15 cellular contexts compared by ENCODE assay signal in the genomic region with DNA sequence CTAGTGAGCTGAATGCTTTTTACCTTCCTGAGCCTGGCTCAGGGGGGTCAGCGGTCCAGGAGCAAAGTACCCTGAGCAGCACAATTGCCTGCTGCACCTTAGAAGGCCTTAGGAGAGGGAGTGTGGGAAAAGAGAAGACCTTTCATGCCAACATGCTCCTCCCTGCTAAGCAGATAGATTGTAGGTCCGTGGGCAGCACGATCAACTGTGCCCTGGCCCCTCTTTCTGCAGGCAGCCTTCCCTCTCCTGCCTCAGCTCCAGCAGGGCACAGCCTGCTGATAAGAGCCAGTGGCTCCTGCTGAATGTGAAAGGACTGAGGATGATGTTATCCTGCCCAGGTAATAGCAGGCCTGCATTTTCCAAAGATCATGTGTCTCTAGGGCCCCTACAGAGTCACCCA. TPM values are rescaled to one million over a fixed set of nuclear protein-coding genes. Genes with fewer than 3 reads are reported as not detected.
DNase-seq lines count a peak whose midpoint lies in the region; ATAC-seq and TF ChIP-seq lines count a peak whose summit lies in the region.
"Had no signal": no experiment of that assay in that cellular context is flagged by ENCODE, and none has a peak within 500 bp of the region (broad histone marks: within the 10 kb centered on the region; RNA-seq: fewer than 3 reads in every experiment).

No MANE protein-coding gene starts in this region.

- no peak overlapping the region for H3K27ac Mint-ChIP-seq in chondrocyte (ENCODE audit: unreplicated experiment)
- no peak overlapping the region for H3K27ac Mint-ChIP-seq in neural crest cell (ENCODE audit: unreplicated experiment)
- no peak overlapping the region for H3K27ac Mint-ChIP-seq in activated CD4-positive, alpha-beta T cell treated with anti-CD3 and anti-CD28 coated beads, Interleukin-2, amount 10 ng/mL, durations not matched to agents 24 days and 14 days
- H3K27ac Mint-ChIP-seq in activated CD8-positive, alpha-beta T cell treated with anti-CD3 and anti-CD28 coated beads, Interleukin-2, amount 10 ng/mL, durations not matched to agents 7 days and 5 days: no peak overlapping the region
- H3K27ac Mint-ChIP-seq in stimulated activated memory B cell treated with anti-CD40 and anti-IgM and Interleukin-4, amounts not matched to agents 10 μg/mL and 1 μg/mL and 100 μg/mL, for 72 hours: no peak overlapping the region
- H3K27ac Mint-ChIP-seq: CD8-positive, alpha-beta T cell; IgD-negative memory B cell had no signal

- H2BK120ac ChIP-seq in IMR-90 (ENCODE audit: low read depth, low read length): peak overlapping the region; percentile 7; the same call in 1 of the 2 replicates

- dilution Hi-C loops in IMR-90 (cut with HindIII; ENCODE audit: low sequenced_read_pairs, unreplicated experiment): no loop called here

- H2BK20ac ChIP-seq in IMR-90 (ENCODE audit: low read depth, low read length): no peak overlapping the region

- peaks cover 22 to 80% of the 10 kb centered on the region in 2 experiments for H3K79me1 ChIP-seq in IMR-90 (ENCODE audit: low read depth in 1 of 2, low read length in 2 of 2)

- no peak for TF ChIP-seq POLR2A in IMR-90 (IDR thresholded peaks at IDR 0.05; ENCODE audit: low read depth, low read length)

- no peaks in the 10 kb centered on the region for H3K9me3 ChIP-seq in IMR-90 (ENCODE audit: control insufficient read depth, insufficient read depth, low read length)
- H3K9me3 ChIP-seq in thoracic aorta: no peaks in the 10 kb centered on the region
- H3K9me3 ChIP-seq: HAP-1 had no signal

- H3K36me3 Mint-ChIP-seq in chondrocyte (ENCODE audit: low read depth) (no peaks in the 10 kb centered on the region), neural crest cell (ENCODE audit: low read depth) (no peaks in the 10 kb centered on the region)
- H3K36me3 Mint-ChIP-seq in activated CD4-positive, alpha-beta T cell treated with anti-CD3 and anti-CD28 coated beads, Interleukin-2, amount 10 ng/mL, durations not matched to agents 24 days and 14 days (ENCODE audit: low read depth): no peaks in the 10 kb centered on the region
- no peaks in the 10 kb centered on the region for H3K36me3 Mint-ChIP-seq in activated CD8-positive, alpha-beta T cell treated with anti-CD3 and anti-CD28 coated beads, Interleukin-2, amount 10 ng/mL, durations not matched to agents 7 days and 5 days (ENCODE audit: low read depth)
- no peaks in the 10 kb centered on the region for H3K36me3 Mint-ChIP-seq in stimulated activated memory B cell treated with anti-CD40 and anti-IgM and Interleukin-4, amounts not matched to agents 10 μg/mL and 1 μg/mL and 100 μg/mL, for 72 hours
- H3K36me3 Mint-ChIP-seq: CD8-positive, alpha-beta T cell had no signal

- TF ChIP-seq CTCF in IMR-90 (conservative IDR thresholded peaks at IDR 0.05; ENCODE audit: low read depth, low read length) (no peak), chondrocyte (IDR thresholded peaks at IDR 0.05) (no peak), neural crest cell (conservative IDR thresholded peaks at IDR 0.05) (no peak), thoracic aorta (IDR thresholded peaks at IDR 0.05) (no peak)

- no peak overlapping the region for H3K4me2 ChIP-seq in IMR-90 (ENCODE audit: low read depth, low read length)

- in situ Hi-C loops in IMR-90 (cut with MboI; ENCODE audit: low sequenced_read_pairs): no loop called here

- no peak overlapping the region for H2BK15ac ChIP-seq in IMR-90 (ENCODE audit: low read depth, low read length)

- ATAC-seq in IMR-90 (ENCODE audit: low read depth) (no peak), thoracic aorta (ENCODE audit: insufficient number of reproducible peaks, low FRiP score, low read depth) (no peak)
- ATAC-seq in activated CD8-positive, alpha-beta T cell treated with anti-CD3 and anti-CD28 coated beads, Interleukin-2, amount 10 ng/mL, durations not matched to agents 7 days and 5 days: no peak
- no peak for ATAC-seq in stimulated activated memory B cell treated with anti-CD40 and anti-IgM and Interleukin-4, amounts not matched to agents 10 μg/mL and 1 μg/mL and 100 μg/mL, for 72 hours
- ATAC-seq: CD8-positive, alpha-beta T cell; PC-3 had no signal

- no CpG with 5 or more reads among the region's 3 CpGs for WGBS in IMR-90 (ENCODE audit: extremely low coverage in 2 of 2, insufficient read length in 1 of 2), 2 experiments

- 0 out of 2 replicates have a peak overlapping the region, but pooled peaks have one; percentile 12 for H3K23ac ChIP-seq in IMR-90 (ENCODE audit: low read depth, low read length)

- H3K4me3 ChIP-seq in IMR-90 (ENCODE audit: insufficient read depth, low read depth, low read length) (no peak overlapping the region), thoracic aorta (no peak overlapping the region)
- H3K4me3 ChIP-seq: HAP-1 had no signal

- H3K4me3 Mint-ChIP-seq in chondrocyte (ENCODE audit: unreplicated experiment) (no peak overlapping the region), neural crest cell (peak overlapping the region; percentile 74)
- no peak overlapping the region for H3K4me3 Mint-ChIP-seq in activated CD4-positive, alpha-beta T cell treated with anti-CD3 and anti-CD28 coated beads, Interleukin-2, amount 10 ng/mL, durations not matched to agents 24 days and 14 days
- no peak overlapping the region for H3K4me3 Mint-ChIP-seq in activated CD8-positive, alpha-beta T cell treated with anti-CD3 and anti-CD28 coated beads, Interleukin-2, amount 10 ng/mL, durations not matched to agents 7 days and 5 days
- no peak overlapping the region for H3K4me3 Mint-ChIP-seq in stimulated activated memory B cell treated with anti-CD40 and anti-IgM and Interleukin-4, amounts not matched to agents 10 μg/mL and 1 μg/mL and 100 μg/mL, for 72 hours
- H3K4me3 Mint-ChIP-seq: B cell; CD8-positive, alpha-beta T cell had no signal

- peaks cover 23% of the 10 kb centered on the region for H3K4me1 ChIP-seq in IMR-90 (ENCODE audit: control insufficient read depth, insufficient read depth, low read length)
- peaks cover 6 to 61% of the 10 kb centered on the region in 2 donors for H3K4me1 ChIP-seq in thoracic aorta (ENCODE audit: control insufficient read depth in 1 of 2, low read depth in 2 of 2)

- no peak overlapping the region for H4K8ac ChIP-seq in IMR-90 (ENCODE audit: low read depth in 2 of 2, low read length in 2 of 2)

- peak overlapping the region; percentile 25 for H2AK9ac ChIP-seq in IMR-90 (replicated peaks; ENCODE audit: low read depth, low read length, poor library complexity)

- H3K14ac ChIP-seq in IMR-90 (replicated peaks; ENCODE audit: low read depth, low read length): no peak overlapping the region

- no peak overlapping the region for H3K18ac ChIP-seq in IMR-90 (ENCODE audit: low read depth, low read length)

- no TSS peak for BruUV-seq in IMR-90 (replicated peaks; lab: Mats Ljungman, UMichigan)

- H3K9me3 Mint-ChIP-seq in chondrocyte (ENCODE audit: low read depth) (no peaks in the 10 kb centered on the region), neural crest cell (no peaks in the 10 kb centered on the region)
- H3K9me3 Mint-ChIP-seq in activated CD4-positive, alpha-beta T cell treated with anti-CD3 and anti-CD28 coated beads, Interleukin-2, amount 10 ng/mL, durations not matched to agents 24 days and 14 days: no peaks in the 10 kb centered on the region
- H3K9me3 Mint-ChIP-seq in activated CD8-positive, alpha-beta T cell treated with anti-CD3 and anti-CD28 coated beads, Interleukin-2, amount 10 ng/mL, durations not matched to agents 7 days and 5 days (ENCODE audit: insufficient read depth): no peaks in the 10 kb centered on the region
- no peaks in the 10 kb centered on the region for H3K9me3 Mint-ChIP-seq in stimulated activated memory B cell treated with anti-CD40 and anti-IgM and Interleukin-4, amounts not matched to agents 10 μg/mL and 1 μg/mL and 100 μg/mL, for 72 hours
- H3K9me3 Mint-ChIP-seq: CD8-positive, alpha-beta T cell had no signal

- TF ChIP-seq RAD21 in IMR-90 (IDR thresholded peaks at IDR 0.05; ENCODE audit: low read length): no peak

- H3K27me3 ChIP-seq in IMR-90 (ENCODE audit: control insufficient read depth, insufficient read depth, low read length): no peaks in the 10 kb centered on the region
- H3K27me3 ChIP-seq in thoracic aorta (replicated peaks; ENCODE audit: insufficient read depth): no peaks in the 10 kb centered on the region

- no peak overlapping the region for H3K56ac ChIP-seq in IMR-90 (ENCODE audit: extremely low read depth, insufficient read depth, low read length)

- POLR2A ChIA-PET in IMR-90 (lab: Charles Lee; ENCODE audit: unreplicated experiment): no interaction called here
- POLR2A ChIA-PET in activated CD8-positive, alpha-beta T cell treated with anti-CD3 and anti-CD28 coated beads, Interleukin-2, amount 10 ng/mL, durations not matched to agents 7 days and 5 days (lab: Charles Lee): no interaction called here

- peaks cover 57% of the 10 kb centered on the region for H3K4me1 Mint-ChIP-seq in chondrocyte (ENCODE audit: low read depth)
- H3K4me1 Mint-ChIP-seq in neural crest cell: peaks cover 48% of the 10 kb centered on the region
- peaks cover 17% of the 10 kb centered on the region for H3K4me1 Mint-ChIP-seq in activated CD4-positive, alpha-beta T cell treated with anti-CD3 and anti-CD28 coated beads, Interleukin-2, amount 10 ng/mL, durations not matched to agents 24 days and 14 days
- peaks cover 7% of the 10 kb centered on the region for H3K4me1 Mint-ChIP-seq in activated CD8-positive, alpha-beta T cell treated with anti-CD3 and anti-CD28 coated beads, Interleukin-2, amount 10 ng/mL, durations not matched to agents 7 days and 5 days (ENCODE audit: low read depth)
- peaks cover 31% of the 10 kb centered on the region for H3K4me1 Mint-ChIP-seq in stimulated activated memory B cell treated with anti-CD40 and anti-IgM and Interleukin-4, amounts not matched to agents 10 μg/mL and 1 μg/mL and 100 μg/mL, for 72 hours

- H3K9ac ChIP-seq in IMR-90 (ENCODE audit: low read depth, low read length): no peak overlapping the region

- intact Hi-C loops in IMR-90 (cut with micrococcal nuclease): no loop called here
- intact Hi-C loops in activated CD4-positive, alpha-beta T cell treated with anti-CD3 and anti-CD28 coated beads, Interleukin-2, amount 10 ng/mL, durations not matched to agents 24 days and 14 days (cut with micrococcal nuclease): no loop called here

- no peak overlapping the region for H4K91ac ChIP-seq in IMR-90 (ENCODE audit: insufficient read depth, low read depth, low read length)

- CTCF ChIA-PET in IMR-90 (lab: Yijun Ruan, JAX): interaction anchor here (1.2 kb wide), 1 partner anchor 91 kb away, joined by 3 read pairs; no protein-coding TSS in a partner anchor
- CTCF ChIA-PET in activated CD8-positive, alpha-beta T cell treated with anti-CD3 and anti-CD28 coated beads, Interleukin-2, amount 10 ng/mL, durations not matched to agents 7 days and 5 days (lab: Charles Lee): no interaction called here

- H3K27me3 Mint-ChIP-seq in chondrocyte (ENCODE audit: low read depth): no peaks in the 10 kb centered on the region
- peaks cover 1% of the 10 kb centered on the region for H3K27me3 Mint-ChIP-seq in neural crest cell (ENCODE audit: low read depth)
- peaks cover 30% of the 10 kb centered on the region for H3K27me3 Mint-ChIP-seq in activated CD4-positive, alpha-beta T cell treated with anti-CD3 and anti-CD28 coated beads, Interleukin-2, amount 10 ng/mL, durations not matched to agents 24 days and 14 days
- peaks cover 26% of the 10 kb centered on the region for H3K27me3 Mint-ChIP-seq in activated CD8-positive, alpha-beta T cell treated with anti-CD3 and anti-CD28 coated beads, Interleukin-2, amount 10 ng/mL, durations not matched to agents 7 days and 5 days (ENCODE audit: low read depth)
- peaks cover 23% of the 10 kb centered on the region for H3K27me3 Mint-ChIP-seq in stimulated activated memory B cell treated with anti-CD40 and anti-IgM and Interleukin-4, amounts not matched to agents 10 μg/mL and 1 μg/mL and 100 μg/mL, for 72 hours

- H4K20me1 ChIP-seq in IMR-90 (ENCODE audit: insufficient read depth, low read length): no peaks in the 10 kb centered on the region

- peak overlapping the region; percentile 48; the same call in 1 of the 2 replicates for H3K4ac ChIP-seq in IMR-90 (ENCODE audit: low read depth, low read length)

- no peak overlapping the region for H4K5ac ChIP-seq in IMR-90 (ENCODE audit: low read depth, low read length)

- peak overlapping the region; percentile 47 for H2AK5ac ChIP-seq in IMR-90 (ENCODE audit: low read depth, low read length)

- no peak overlapping the region for H2BK5ac ChIP-seq in IMR-90 (ENCODE audit: low read depth, low read length, poor library complexity, severe bottlenecking)

- no peak overlapping the region for H2AFZ ChIP-seq in IMR-90 (replicated peaks; ENCODE audit: low read length, poor library complexity)

- peaks cover 22% of the 10 kb centered on the region for H3K9me1 ChIP-seq in IMR-90 (ENCODE audit: insufficient read depth, low read length)

- H3K27ac ChIP-seq in IMR-90 (ENCODE audit: insufficient read depth, low read length) (no peak overlapping the region), thoracic aorta (peak overlapping the region; percentile 20 to 61)

- no peak for DNase-seq in IMR-90
- peak; percentile 35 for DNase-seq in chondrocyte (ENCODE audit: low spot score)
- no peak for DNase-seq in neural crest cell (ENCODE audit: low read depth, low spot score)
- no peak for DNase-seq in thoracic aorta (ENCODE audit: low spot score)
- DNase-seq in activated CD4-positive, alpha-beta T cell treated with anti-CD3 and anti-CD28 coated beads, Interleukin-2, amount 10 ng/mL, durations not matched to agents 24 days and 14 days: no peak
- no peak for DNase-seq in activated CD8-positive, alpha-beta T cell treated with anti-CD3 and anti-CD28 coated beads, Interleukin-2, amount 10 ng/mL, durations not matched to agents 7 days and 5 days
- DNase-seq: CD8-positive, alpha-beta T cell; NCI-H146; NCI-H2227 treated with DMSO at 0.1 percent for 48 hours; NK-92 treated with Interleukin-12 subunit alpha and Interleukin-12 subunit beta, amount 100 ng/mL, for 24 hours; PC-3 had no signal

- H3K36me3 ChIP-seq in IMR-90 (ENCODE audit: control insufficient read depth, insufficient read depth, low read length) (no peaks in the 10 kb centered on the region), thoracic aorta (no peaks in the 10 kb centered on the region)
- H3K36me3 ChIP-seq: HAP-1 had no signal

RNA-seq across cellular contexts. Expression of a gene that starts 4.1 kb away (rescaled TPM):
- total RNA-seq in IMR-90 (2012; rRNA removed) (9.3 and 9.7 TPM in 2 replicates), chondrocyte (79.4 to 123 TPM (median 82.5 TPM) in 3 replicates), neural crest cell (21.3 and 23.1 TPM in 2 replicates), thoracic aorta (1 to 10 TPM; 4.3 to 8.5 TPM)
- 39.3 and 43.2 TPM in 2 replicates for polyA plus RNA-seq in IMR-90 (2012; rRNA removed)
- polyA plus RNA-seq in IMR-90 (2012; cell fraction: cytosol; rRNA removed): 29.1 and 32.4 TPM in 2 replicates
- 24.4 and 27.5 TPM in 2 replicates for polyA plus RNA-seq in IMR-90 (2012; cell fraction: nucleus; rRNA removed; ENCODE audit: low replicate concordance)
- 0.09 and 0.16 TPM in 2 replicates for total RNA-seq in activated CD4-positive, alpha-beta T cell treated with anti-CD3 and anti-CD28 coated beads, Interleukin-2, amount 10 ng/mL, durations not matched to agents 24 days and 14 days
- total RNA-seq in activated CD8-positive, alpha-beta T cell treated with anti-CD3 and anti-CD28 coated beads, Interleukin-2, amount 10 ng/mL, durations not matched to agents 7 days and 5 days: not detected
